Comparison of ENCODE assay signal across 19 cellular contexts in the genomic region with DNA sequence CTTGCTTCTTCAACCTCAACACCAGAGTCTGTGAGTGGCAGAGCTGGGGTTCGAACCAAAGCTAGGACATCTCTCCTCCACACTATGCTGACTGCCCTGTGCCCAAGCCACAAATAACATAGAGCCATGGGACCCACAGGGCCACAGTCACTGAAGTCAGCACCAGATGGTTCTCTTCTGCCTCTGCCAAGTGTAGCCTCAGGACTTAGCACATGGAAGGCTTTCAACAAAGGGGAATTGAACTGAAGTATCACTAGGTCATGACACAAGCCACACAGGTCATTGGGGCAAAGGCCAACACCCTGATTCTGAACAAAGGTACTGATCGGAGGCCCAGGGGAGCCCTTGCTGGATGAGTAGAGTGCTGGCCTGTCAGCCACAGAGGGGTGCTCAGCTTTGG.
DNase-seq lines count a peak whose midpoint lies in the region; ATAC-seq and TF ChIP-seq lines count a peak whose summit lies in the region.
"Had no signal": no experiment of that assay in that cellular context is flagged by ENCODE, and none has a peak within 500 bp of the region (broad histone marks: within the 10 kb centered on the region; RNA-seq: fewer than 3 reads in every experiment).

No MANE protein-coding gene starts in this region.

- in situ Hi-C loops in mammary epithelial cell (cut with MboI; ENCODE audit: low sequenced_read_pairs in 2 of 2) = no loop called here

- H3K27ac ChIP-seq in mammary epithelial cell (ENCODE audit: insufficient read depth, low read depth, low read length) (no peak overlapping the region), breast epithelium (no peak overlapping the region), neural progenitor cell (no peak overlapping the region)
- H3K27ac ChIP-seq: BLaER1 treated with 17β-estradiol and CSF1 and Interleukin-3, amounts not matched to agents 10 nM and 100 nM; KMS-11; Peyer's patch had no signal

- no peak for TF ChIP-seq POLR2A in breast epithelium (IDR thresholded peaks at IDR 0.05)

- CTCF ChIA-PET in mammary epithelial cell (lab: Charles Lee; ENCODE audit: low non-redundant PET) = no interaction called here

- peaks cover 13% of the 10 kb centered on the region for H3F3A ChIP-seq in neural progenitor cell (ENCODE audit: low read depth)

- peaks cover 1% of the 10 kb centered on the region for H3K36me3 Mint-ChIP-seq in neural progenitor cell
- H3K36me3 Mint-ChIP-seq in activated CD4-positive, alpha-beta T cell treated with anti-CD3 and anti-CD28 coated beads, Interleukin-2, amount 10 ng/mL, durations not matched to agents 24 days and 14 days (ENCODE audit: low read depth) = no peaks in the 10 kb centered on the region

- no peaks in the 10 kb centered on the region for H3K36me3 ChIP-seq in mammary epithelial cell (ENCODE audit: insufficient read depth, low read length)
- H3K36me3 ChIP-seq in breast epithelium = no peaks in the 10 kb centered on the region
- no peaks in the 10 kb centered on the region for H3K36me3 ChIP-seq in neural progenitor cell
- H3K36me3 ChIP-seq: BLaER1 treated with 17β-estradiol and CSF1 and Interleukin-3, amounts not matched to agents 10 nM and 100 nM; Peyer's patch had no signal

- no peak overlapping the region for H3K4me3 ChIP-seq in mammary epithelial cell (replicated peaks in 1 of 3; ENCODE audit: insufficient read depth in 1 of 3, low read depth in 2 of 3, low read length in 3 of 3)
- H3K4me3 ChIP-seq in breast epithelium = no peak overlapping the region
- no peak overlapping the region for H3K4me3 ChIP-seq in neural progenitor cell
- H3K4me3 ChIP-seq: BLaER1 treated with 17β-estradiol and CSF1 and Interleukin-3, amounts not matched to agents 10 nM and 100 nM; GM23338; Peyer's patch had no signal

- H3K9ac ChIP-seq in mammary epithelial cell (ENCODE audit: insufficient read depth, low read length) (no peak overlapping the region), neural progenitor cell (no peak overlapping the region)
- H3K9ac ChIP-seq: BLaER1 treated with 17β-estradiol and CSF1 and Interleukin-3, amounts not matched to agents 10 nM and 100 nM; KMS-11 had no signal

- ATAC-seq in left lobe of liver = peak; percentile 77
- ATAC-seq in GM19023 (IDR thresholded peaks at IDR 0.05; ENCODE audit: unreplicated experiment) = no peak

- no peak for DNase-seq in mammary epithelial cell
- DNase-seq in breast epithelium (ENCODE audit: low spot score in 2 of 2) = no peak
- peak; percentile 90 for DNase-seq in left lobe of liver (ENCODE audit: low spot score)
- no peak for DNase-seq in neural progenitor cell (ENCODE audit: low spot score)
- no peak for DNase-seq in KG1 (lab: John Stamatoyannopoulos, UW)
- DNase-seq in superior temporal gyrus (ENCODE audit: extremely low spot score) = no peak
- DNase-seq in activated CD4-positive, alpha-beta T cell treated with anti-CD3 and anti-CD28 coated beads, Interleukin-2, amount 10 ng/mL, durations not matched to agents 24 days and 14 days = no peak
- DNase-seq: 8988T; CD8-positive, alpha-beta memory T cell; NCI-H1436 treated with DMSO at 0.1 percent for 48 hours; NCI-H2029 treated with DMSO at 0.1 percent for 48 hours; NCI-H2171 treated with DMSO at 0.1 percent for 48 hours; NCI-H510A; Peyer's patch; SHP77 treated with DMSO at 0.1 percent for 48 hours had no signal

- no peak overlapping the region for H3K4me3 Mint-ChIP-seq in neural progenitor cell
- H3K4me3 Mint-ChIP-seq in activated CD4-positive, alpha-beta T cell treated with anti-CD3 and anti-CD28 coated beads, Interleukin-2, amount 10 ng/mL, durations not matched to agents 24 days and 14 days = no peak overlapping the region
- H3K4me3 Mint-ChIP-seq: CD8-positive, alpha-beta memory T cell; GM23338 had no signal

- H3K4me1 Mint-ChIP-seq in neural progenitor cell = peaks cover 56% of the 10 kb centered on the region
- peaks cover 4% of the 10 kb centered on the region for H3K4me1 Mint-ChIP-seq in activated CD4-positive, alpha-beta T cell treated with anti-CD3 and anti-CD28 coated beads, Interleukin-2, amount 10 ng/mL, durations not matched to agents 24 days and 14 days
- H3K4me1 Mint-ChIP-seq: CD8-positive, alpha-beta memory T cell had no signal

- dilution Hi-C loops in mammary epithelial cell (cut with HindIII; ENCODE audit: low sequenced_read_pairs) = no loop called here

- WGBS in mammary epithelial cell (ENCODE audit: low coverage, missing lambda C conversion rate) = 100% methylated on average over 2 of the region's 2 CpGs

- TF ChIP-seq CTCF in mammary epithelial cell (conservative IDR thresholded peaks at IDR 0.05 in 1 of 2, IDR thresholded peaks at IDR 0.05 in 1 of 2; ENCODE audit: extremely low read depth in 1 of 2, insufficient read depth in 1 of 2, low read depth in 1 of 2, low read length in 2 of 2) (no peak), breast epithelium (IDR thresholded peaks at IDR 0.05) (no peak), neural progenitor cell (IDR thresholded peaks at IDR 0.05) (no peak)

- H3K79me2 ChIP-seq in mammary epithelial cell (ENCODE audit: insufficient read depth, low read length) (no peaks in the 10 kb centered on the region), neural progenitor cell (ENCODE audit: low read depth) (no peaks in the 10 kb centered on the region)

- peaks cover 7% of the 10 kb centered on the region for H3K9me3 Mint-ChIP-seq in neural progenitor cell
- no peaks in the 10 kb centered on the region for H3K9me3 Mint-ChIP-seq in activated CD4-positive, alpha-beta T cell treated with anti-CD3 and anti-CD28 coated beads, Interleukin-2, amount 10 ng/mL, durations not matched to agents 24 days and 14 days
- H3K9me3 Mint-ChIP-seq: CD8-positive, alpha-beta memory T cell; GM23338 had no signal

- H2AFZ ChIP-seq in mammary epithelial cell (ENCODE audit: low read depth, low read length) (peak overlapping the region; percentile 69), neural progenitor cell (replicated peaks) (no peak overlapping the region)
- H2AFZ ChIP-seq: GM23338 had no signal

- H3K27ac Mint-ChIP-seq in neural progenitor cell = peak overlapping the region; percentile 42
- H3K27ac Mint-ChIP-seq in activated CD4-positive, alpha-beta T cell treated with anti-CD3 and anti-CD28 coated beads, Interleukin-2, amount 10 ng/mL, durations not matched to agents 24 days and 14 days = no peak overlapping the region
- H3K27ac Mint-ChIP-seq: CD8-positive, alpha-beta memory T cell; GM23338 had no signal

- BruUV-seq in mammary epithelial cell (replicated peaks; lab: Mats Ljungman, UMichigan) = no TSS peak

- H3K27me3 Mint-ChIP-seq in neural progenitor cell (ENCODE audit: insufficient read depth, low read depth) = peaks cover 7% of the 10 kb centered on the region
- peaks cover 18% of the 10 kb centered on the region for H3K27me3 Mint-ChIP-seq in activated CD4-positive, alpha-beta T cell treated with anti-CD3 and anti-CD28 coated beads, Interleukin-2, amount 10 ng/mL, durations not matched to agents 24 days and 14 days

- intact Hi-C loops in mammary epithelial cell (cut with micrococcal nuclease) = no loop called here
- intact Hi-C loops in breast epithelium (cut with DNase I; ENCODE audit: low total_unique reads) = no loop called here
- intact Hi-C loops in activated CD4-positive, alpha-beta T cell treated with anti-CD3 and anti-CD28 coated beads, Interleukin-2, amount 10 ng/mL, durations not matched to agents 24 days and 14 days (cut with micrococcal nuclease) = no loop called here

- no peaks in the 10 kb centered on the region for H4K20me1 ChIP-seq in mammary epithelial cell (ENCODE audit: insufficient read depth, low read length)
- no peaks in the 10 kb centered on the region for H4K20me1 ChIP-seq in neural progenitor cell (ENCODE audit: low read depth)
- H4K20me1 ChIP-seq: BLaER1 treated with 17β-estradiol and CSF1 and Interleukin-3, amounts not matched to agents 10 nM and 100 nM had no signal

- H3K27me3 ChIP-seq in mammary epithelial cell (ENCODE audit: insufficient read depth, low read length) (no peaks in the 10 kb centered on the region), breast epithelium (no peaks in the 10 kb centered on the region), neural progenitor cell (no peaks in the 10 kb centered on the region)
- H3K27me3 ChIP-seq: BLaER1 treated with 17β-estradiol and CSF1 and Interleukin-3, amounts not matched to agents 10 nM and 100 nM; Peyer's patch had no signal

- H3K4me1 ChIP-seq in mammary epithelial cell (ENCODE audit: insufficient read depth, low read length) (peaks cover 31% of the 10 kb centered on the region), breast epithelium (peaks cover 0 to under 1% of the 10 kb centered on the region in 2 donors), neural progenitor cell (peaks cover 40% of the 10 kb centered on the region)

- H3K9me3 ChIP-seq in mammary epithelial cell (replicated peaks; ENCODE audit: insufficient read depth, low read length) (no peaks in the 10 kb centered on the region), breast epithelium (no peaks in the 10 kb centered on the region), neural progenitor cell (ENCODE audit: low read depth) (no peaks in the 10 kb centered on the region)
- H3K9me3 ChIP-seq: BLaER1 treated with 17β-estradiol and CSF1 and Interleukin-3, amounts not matched to agents 10 nM and 100 nM; Peyer's patch had no signal

- H3K4me2 ChIP-seq in mammary epithelial cell (ENCODE audit: insufficient read depth, low read depth, low read length) (no peak overlapping the region), neural progenitor cell (no peak overlapping the region)
- H3K4me2 ChIP-seq: GM23338, KMS-11 had no signal
